33 cellular contexts compared by ENCODE assay signal in the genomic region with DNA sequence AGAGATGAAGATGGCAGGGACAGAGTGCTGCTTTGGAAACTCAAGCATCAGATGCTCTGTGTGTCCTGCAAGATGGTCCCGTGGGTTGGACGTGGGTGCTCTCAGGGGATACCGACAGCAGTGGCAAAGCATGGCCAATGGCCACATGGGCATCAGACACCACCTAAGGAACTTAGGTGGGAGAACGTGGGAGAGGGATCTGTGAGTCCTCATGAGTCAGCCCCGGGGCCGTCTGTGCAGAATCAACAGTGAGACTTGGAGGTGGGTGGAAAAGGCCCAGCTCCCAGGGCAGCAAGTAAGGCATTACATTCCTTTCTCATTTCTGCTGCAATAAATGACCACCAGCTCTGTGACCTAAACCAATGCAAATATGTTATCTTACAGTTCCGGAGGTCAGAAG.
"Had no signal": no experiment of that assay in that cellular context is flagged by ENCODE, and none has a peak within 500 bp of the region (broad histone marks: within the 10 kb centered on the region; RNA-seq: fewer than 3 reads in every experiment).

No MANE protein-coding gene starts in this region.

- H3K4me2 ChIP-seq: PC-9 had no signal

- H3K27me3 Mint-ChIP-seq: activated naive CD4-positive, alpha-beta T cell treated with anti-CD3 and anti-CD28 coated beads, Interleukin-2, amount 10 ng/mL, durations not matched to agents 7 days and 5 days had no signal

- H3K27me3 ChIP-seq: ascending aorta, body of pancreas, breast epithelium had no signal

- H3K4me1 Mint-ChIP-seq: activated B cell treated with CpG ODN at 0.5 μM for 24 hours; activated naive CD4-positive, alpha-beta T cell treated with anti-CD3 and anti-CD28 coated beads, Interleukin-2, amount 10 ng/mL, durations not matched to agents 7 days and 5 days had no signal

- H3K4me3 ChIP-seq: ascending aorta, body of pancreas, breast epithelium, PC-9 had no signal

- H3K9me3 Mint-ChIP-seq: activated B cell treated with CpG ODN at 0.5 μM for 24 hours; activated CD4-positive, alpha-beta memory T cell treated with anti-CD3 and anti-CD28 coated beads for 36 hours; activated naive CD4-positive, alpha-beta T cell treated with anti-CD3 and anti-CD28 coated beads, Interleukin-2, amount 10 ng/mL, durations not matched to agents 7 days and 5 days; activated naive CD8-positive, alpha-beta T cell treated with anti-CD3 and anti-CD28 coated beads, Interleukin-2, amount 50 U/mL, for 24 hours had no signal

- H2AFZ ChIP-seq: PC-9 had no signal

- DNase-seq: activated B cell treated with CpG ODN at 0.5 μM for 24 hours; activated CD4-positive, alpha-beta memory T cell treated with anti-CD3 and anti-CD28 coated beads for 36 hours; activated CD4-positive, alpha-beta T cell treated with anti-CD3 and anti-CD28 coated beads for 4 hours; activated CD4-positive, alpha-beta T cell treated with anti-CD3 and anti-CD28 coated beads, Interleukin-2, amount 50 U/mL, for 1 hour; activated CD4-positive, CD25-positive, alpha-beta regulatory T cell treated with anti-CD3 and anti-CD28 coated beads, Interleukin-2, amount 50 U/mL, for 72 hours; activated CD8-positive, alpha-beta memory T cell treated with anti-CD3 and anti-CD28 coated beads, Interleukin-2, amount 50 U/mL, for 4 hours; activated effector memory CD4-positive, alpha-beta T cell treated with Interleukin-2 at 50 U/mL for 16 hours; activated naive CD4-positive, alpha-beta T cell treated with anti-CD3 and anti-CD28 coated beads, Interleukin-2, amount 10 ng/mL, durations not matched to agents 7 days and 5 days; activated naive CD8-positive, alpha-beta T cell treated with anti-CD3 and anti-CD28 coated beads, Interleukin-2, amount 50 U/mL, for 24 hours; activated T-cell treated with anti-CD3 and anti-CD28 coated beads for 4 hours; activated T-cell treated with anti-CD3 and anti-CD28 coated beads, Interleukin-2, amount 50 U/mL, for 48 hours; amniotic stem cell; body of pancreas; Karpas-422; KBM-7; NCI-H1048; NCI-H1105 treated with DMSO at 0.1 percent for 48 hours; NCI-H1436; NCI-H1694; NCI-H1930; NCI-H2081 treated with DMSO at 0.1 percent for 48 hours; NCI-H226; NCI-H446 treated with DMSO at 0.1 percent for 48 hours; PC-9; Right ventricle myocardium superior; SW 1271; T-helper 1 cell; T-helper 2 cell; T-helper 9 cell had no signal

- H3K9me3 ChIP-seq: ascending aorta, body of pancreas, breast epithelium had no signal

- H3K36me3 Mint-ChIP-seq: activated CD4-positive, alpha-beta memory T cell treated with anti-CD3 and anti-CD28 coated beads for 36 hours; activated naive CD4-positive, alpha-beta T cell treated with anti-CD3 and anti-CD28 coated beads, Interleukin-2, amount 10 ng/mL, durations not matched to agents 7 days and 5 days; activated naive CD8-positive, alpha-beta T cell had no signal

- H3K27ac Mint-ChIP-seq: activated B cell treated with CpG ODN at 0.5 μM for 24 hours; activated CD4-positive, alpha-beta memory T cell treated with anti-CD3 and anti-CD28 coated beads for 36 hours; activated naive CD4-positive, alpha-beta T cell treated with anti-CD3 and anti-CD28 coated beads, Interleukin-2, amount 10 ng/mL, durations not matched to agents 7 days and 5 days; activated naive CD8-positive, alpha-beta T cell; activated naive CD8-positive, alpha-beta T cell treated with anti-CD3 and anti-CD28 coated beads, Interleukin-2, amount 50 U/mL, for 24 hours had no signal

- H3K36me3 ChIP-seq: ascending aorta, breast epithelium had no signal

- ATAC-seq: activated naive CD8-positive, alpha-beta T cell treated with anti-CD3 and anti-CD28 coated beads, Interleukin-2, amount 50 U/mL, for 24 hours; body of pancreas had no signal

- H3K27ac ChIP-seq: ascending aorta, body of pancreas, breast epithelium, PC-9, VCaP had no signal

- H3K4me1 ChIP-seq: ascending aorta, breast epithelium had no signal

- H3K4me3 Mint-ChIP-seq: activated B cell treated with CpG ODN at 0.5 μM for 24 hours; activated CD4-positive, alpha-beta memory T cell treated with anti-CD3 and anti-CD28 coated beads for 36 hours; activated naive CD4-positive, alpha-beta T cell treated with anti-CD3 and anti-CD28 coated beads, Interleukin-2, amount 10 ng/mL, durations not matched to agents 7 days and 5 days; activated naive CD8-positive, alpha-beta T cell; activated naive CD8-positive, alpha-beta T cell treated with anti-CD3 and anti-CD28 coated beads, Interleukin-2, amount 50 U/mL, for 24 hours had no signal
